2 cellular contexts compared by ENCODE assay signal in the genomic region with DNA sequence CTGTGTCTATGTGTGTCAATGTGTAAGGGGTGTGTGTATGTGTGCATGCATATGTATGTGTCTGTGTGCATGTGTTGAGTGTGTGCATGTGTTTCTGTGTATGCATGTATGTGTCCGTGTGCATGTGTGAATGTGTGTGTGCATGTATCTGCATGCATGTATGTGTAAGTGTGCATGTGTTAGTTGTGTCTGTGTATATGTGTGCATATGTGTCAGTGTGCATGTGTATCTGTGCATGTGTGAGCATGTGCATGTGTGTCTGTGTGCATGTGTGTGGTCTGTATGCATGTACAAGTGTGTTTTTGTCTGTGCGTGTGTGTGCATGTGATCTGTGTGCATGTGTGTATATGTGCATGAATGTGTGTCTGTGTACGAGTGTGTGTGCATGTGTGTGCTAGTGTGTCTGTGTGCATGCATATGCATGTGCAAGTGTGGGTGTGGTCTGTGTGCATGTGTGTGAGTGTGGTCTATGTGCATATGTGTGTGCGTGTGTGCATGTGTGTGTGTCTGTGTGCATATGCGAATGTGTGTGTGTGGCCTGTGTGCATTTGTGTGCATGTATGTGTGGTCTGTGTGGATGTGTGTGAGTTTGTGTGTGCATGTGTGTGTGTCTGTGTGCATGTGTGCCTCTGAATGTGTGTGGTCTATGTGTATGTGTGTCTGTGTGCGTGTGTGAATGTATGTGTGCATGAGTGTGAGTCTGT.
TF ChIP-seq lines count a peak whose summit lies in the region.

No MANE protein-coding gene starts in this region.

TF ChIP-seq in GM12891, 5 proteins besides CTCF, POLR2A, EP300 and RAD21:
- TF ChIP-seq POLR2AphosphoS5 (IDR thresholded peaks at IDR 0.05; ENCODE audit: low read depth, low read length) (no peak), SPI1 (IDR thresholded peaks at IDR 0.05; ENCODE audit: low read depth, low read length) (no peak), PAX5 (IDR thresholded peaks at IDR 0.05; ENCODE audit: insufficient read depth, low read length, severe bottlenecking) (no peak)

TF ChIP-seq in H1, 55 proteins besides CTCF, POLR2A, EP300 and RAD21:
- TF ChIP-seq EGR1 (IDR thresholded peaks at IDR 0.05; ENCODE audit: borderline replicate concordance, low read depth, low read length) = no peak
- TF ChIP-seq POLR2AphosphoS5 (IDR thresholded peaks at IDR 0.05; ENCODE audit: low read depth, low read length) = no peak
- no peak for TF ChIP-seq MAFK (IDR thresholded peaks at IDR 0.05; ENCODE audit: low read depth, low read length)
- no peak for TF ChIP-seq RFX5 (IDR thresholded peaks at IDR 0.05; ENCODE audit: borderline replicate concordance, low read depth, low read length)
- TF ChIP-seq KDM4A (IDR thresholded peaks at IDR 0.05; ENCODE audit: low read depth, low read length, severe bottlenecking) = no peak
- TF ChIP-seq TEAD4 (IDR thresholded peaks at IDR 0.05; ENCODE audit: low read depth, low read length) = no peak
- no peak for TF ChIP-seq JUND (IDR thresholded peaks at IDR 0.05; ENCODE audit: low read length)
- TF ChIP-seq, protein P1, sequence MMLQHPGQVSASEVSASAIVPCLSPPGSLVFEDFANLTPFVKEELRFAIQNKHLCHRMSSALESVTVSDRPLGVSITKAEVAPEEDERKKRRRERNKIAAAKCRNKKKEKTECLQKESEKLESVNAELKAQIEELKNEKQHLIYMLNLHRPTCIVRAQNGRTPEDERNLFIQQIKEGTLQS (IDR thresholded peaks at IDR 0.05; ENCODE audit: insufficient read depth, low read depth, low read length) = no peak
- no peak for TF ChIP-seq SAP30 (IDR thresholded peaks at IDR 0.05; ENCODE audit: insufficient read depth, insufficient replicate concordance, low read length)
- TF ChIP-seq SP1 (IDR thresholded peaks at IDR 0.05; ENCODE audit: low read depth, low read length) = no peak
- no peak for TF ChIP-seq JUN (IDR thresholded peaks at IDR 0.05; ENCODE audit: low read depth, low read length)
- no peak for TF ChIP-seq BCL11A (IDR thresholded peaks at IDR 0.05; ENCODE audit: low read depth in 2 of 2, low read length in 2 of 2)
- no peak for TF ChIP-seq BACH1 (IDR thresholded peaks at IDR 0.05; ENCODE audit: low read length)
TF ChIP-seq in H1: peak in this region for 0.
